Comparison of ENCODE assay signal across 33 cellular contexts in genomic region chr9:107266624-107267369, GRCh38.
"Had no signal": no experiment of that assay in that cellular context is flagged by ENCODE, and none has a peak within 500 bp of the region (broad histone marks: within the 10 kb centered on the region; RNA-seq: fewer than 3 reads in every experiment).

No MANE protein-coding gene starts in this region.

- H3K4me1 ChIP-seq: adrenal gland, Peyer's patch had no signal

- ATAC-seq: activated T-helper 17 cell treated with anti-CD3 and anti-CD28 coated beads, Interleukin-2, amount 50 U/mL, for 72 hours; T-helper 17 cell had no signal

- H3K4me2 ChIP-seq: KMS-11 had no signal

- H3K36me3 ChIP-seq: adrenal gland, MG63, Peyer's patch had no signal

- H3K4me3 ChIP-seq: adrenal gland, MG63, Peyer's patch had no signal

- H3K9ac ChIP-seq: KMS-11 had no signal

- H3K27me3 ChIP-seq: MG63, Peyer's patch had no signal

- H3K27ac ChIP-seq: adrenal gland, KMS-11, Peyer's patch, RWPE1 had no signal

- DNase-seq: activated B cell treated with CpG ODN at 0.5 μM for 24 hours; activated CD4-positive, alpha-beta memory T cell treated with anti-CD3 and anti-CD28 coated beads for 36 hours; activated CD4-positive, alpha-beta T cell treated with anti-CD3 and anti-CD28 coated beads for 1 hour; activated CD4-positive, alpha-beta T cell treated with anti-CD3 and anti-CD28 coated beads, Interleukin-2, amount 10 ng/mL, durations not matched to agents 24 days and 14 days; activated CD8-positive, alpha-beta memory T cell treated with anti-CD3 and anti-CD28 coated beads for 24 hours; activated gamma-delta T cell; activated naive CD4-positive, alpha-beta T cell treated with anti-CD3 and anti-CD28 coated beads, Interleukin-2, amount 10 ng/mL, durations not matched to agents 7 days and 5 days; activated naive CD8-positive, alpha-beta T cell treated with anti-CD3 and anti-CD28 coated beads for 36 hours; activated T-cell treated with anti-CD3 and anti-CD28 coated beads for 4 hours; activated T-cell treated with anti-CD3 and anti-CD28 coated beads, Interleukin-2, amount 50 U/mL, for 48 hours; adrenal gland; anterior cingulate cortex; caudate nucleus; MG63; MV-4-11; NCI-H1092 treated with DMSO at 0.1 percent for 48 hours; NCI-H1417 treated with DMSO at 0.1 percent for 48 hours; NCI-H1694; NCI-H2029; NCI-H2107; NCI-H2171 treated with DMSO at 0.1 percent for 48 hours; NCI-H345; NCI-H510A; NCI-H526 treated with DMSO at 0.1 percent for 48 hours; NCI-H82; Peyer's patch; SHP77; T-helper 17 cell; T-helper 9 cell had no signal

- FAIRE-seq: TTC549 had no signal
